1 cellular context compared by ENCODE assay signal in the genomic region with DNA sequence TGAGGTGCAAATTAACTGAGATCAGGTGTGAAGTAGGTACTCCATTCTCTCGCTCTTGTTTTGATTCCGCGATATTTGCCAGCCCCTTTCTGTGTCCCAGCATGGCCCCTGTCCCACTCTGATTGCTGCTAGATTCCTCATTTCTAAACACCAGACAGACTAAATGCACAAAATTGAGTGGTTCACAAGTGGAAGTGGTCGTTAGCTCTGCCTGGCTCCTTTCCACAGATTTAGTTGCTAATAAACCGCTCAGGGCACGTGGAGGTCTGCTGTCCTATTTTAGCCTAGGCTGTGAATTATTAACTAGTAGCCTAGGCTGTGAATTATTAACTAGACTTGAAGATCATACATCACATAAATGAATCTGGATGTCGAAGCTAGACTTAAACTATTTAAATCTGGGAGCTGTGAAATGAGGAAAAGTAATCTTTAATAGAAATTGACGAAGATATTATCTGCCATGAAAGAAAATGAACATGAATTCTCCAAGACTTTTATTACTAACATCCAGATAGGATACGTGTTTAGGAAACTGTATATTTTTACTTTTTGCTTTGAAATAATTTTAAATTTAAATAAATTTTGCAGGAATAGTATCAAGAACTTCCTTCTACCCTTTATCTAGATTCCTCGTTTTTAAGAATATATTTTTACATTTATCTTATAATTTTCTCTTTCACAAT.
TF ChIP-seq lines count a peak whose summit lies in the region.

No MANE protein-coding gene starts in this region.

TF ChIP-seq in HepG2, 621 proteins besides CTCF, POLR2A, EP300 and RAD21 (continued from another document and continues in another):
- TF ChIP-seq SP140L (CRISPR knock-in tag; IDR thresholded peaks at IDR 0.05; ENCODE audit: borderline replicate concordance) (no peak; the same call in 1 of the 2 replicates), KMT2A (CRISPR knock-in tag; IDR thresholded peaks at IDR 0.05) (0 out of 2 replicates have a peak, but pooled peaks have one; percentile 27), ISL2 (CRISPR knock-in tag; IDR thresholded peaks at IDR 0.05) (no peak), ZC3H4 (CRISPR knock-in tag; IDR thresholded peaks at IDR 0.05; ENCODE audit: borderline replicate concordance) (no peak), ZBTB3 (CRISPR knock-in tag; IDR thresholded peaks at IDR 0.05; ENCODE audit: borderline replicate concordance, low read depth) (no peak), BRCA1 (CRISPR knock-in tag; IDR thresholded peaks at IDR 0.05) (no peak), ZNF720 (CRISPR knock-in tag; IDR thresholded peaks at IDR 0.05) (0 out of 2 replicates have a peak, but pooled peaks have one; percentile 20), FOXM1 (CRISPR knock-in tag; IDR thresholded peaks at IDR 0.05) (no peak), KLF12 (CRISPR knock-in tag; IDR thresholded peaks at IDR 0.05; ENCODE audit: borderline replicate concordance) (no peak), FOXK1 (CRISPR knock-in tag; IDR thresholded peaks at IDR 0.05; ENCODE audit: borderline replicate concordance, low read depth) (no peak), ZNF564 (CRISPR knock-in tag; IDR thresholded peaks at IDR 0.05) (no peak), DNMT1 (CRISPR knock-in tag; IDR thresholded peaks at IDR 0.05) (no peak), TGIF2 (CRISPR knock-in tag; IDR thresholded peaks at IDR 0.05) (no peak), TOE1 (CRISPR knock-in tag; IDR thresholded peaks at IDR 0.05) (no peak), MAZ (IDR thresholded peaks at IDR 0.05; ENCODE audit: borderline replicate concordance, low read depth, low read length) (no peak), MAZ (CRISPR knock-in tag; IDR thresholded peaks at IDR 0.05; ENCODE audit: low read depth) (no peak), RAD51 (IDR thresholded peaks at IDR 0.05; ENCODE audit: borderline replicate concordance) (no peak), PHF20 (CRISPR knock-in tag; IDR thresholded peaks at IDR 0.05) (no peak), ZNF232 (CRISPR knock-in tag; IDR thresholded peaks at IDR 0.05; ENCODE audit: borderline replicate concordance) (no peak), ZNF24 (IDR thresholded peaks at IDR 0.05) (no peak), ZNF331 (CRISPR knock-in tag; IDR thresholded peaks at IDR 0.05) (peak; percentile 72; the same call in 1 of the 2 replicates), SRSF4 (IDR thresholded peaks at IDR 0.05; ENCODE audit: low read depth, low read length, poor library complexity, severe bottlenecking) (no peak), FOSL2 (CRISPR knock-in tag; IDR thresholded peaks at IDR 0.05) (no peak), ZNF589 (CRISPR knock-in tag; conservative IDR thresholded peaks at IDR 0.05) (no peak; the same call in 1 of the 2 replicates), GATAD1 (CRISPR knock-in tag; IDR thresholded peaks at IDR 0.05) (no peak), FOXK2 (IDR thresholded peaks at IDR 0.05) (no peak), HOXA3 (CRISPR knock-in tag; IDR thresholded peaks at IDR 0.05) (no peak), ZNF251 (CRISPR knock-in tag; IDR thresholded peaks at IDR 0.05) (no peak), ATF1 (CRISPR knock-in tag; IDR thresholded peaks at IDR 0.05) (no peak), GTF2F1 (IDR thresholded peaks at IDR 0.05; ENCODE audit: low read length) (no peak), ZNF282 (IDR thresholded peaks at IDR 0.05; ENCODE audit: partially characterized antibody) (no peak), ZNF20 (CRISPR knock-in tag; IDR thresholded peaks at IDR 0.05) (no peak), ZNF749 (CRISPR knock-in tag; IDR thresholded peaks at IDR 0.05; ENCODE audit: borderline replicate concordance) (no peak), AHR (CRISPR knock-in tag; IDR thresholded peaks at IDR 0.05) (no peak), ZNF33A (CRISPR knock-in tag; IDR thresholded peaks at IDR 0.05; ENCODE audit: borderline replicate concordance) (no peak), HNRNPL (IDR thresholded peaks at IDR 0.05; ENCODE audit: low read depth, low read length) (no peak), ESRRA (CRISPR knock-in tag; IDR thresholded peaks at IDR 0.05; ENCODE audit: low read depth) (no peak), ZFP37 (CRISPR knock-in tag; IDR thresholded peaks at IDR 0.05; ENCODE audit: borderline replicate concordance) (no peak), ZNF615 (CRISPR knock-in tag; IDR thresholded peaks at IDR 0.05; ENCODE audit: borderline replicate concordance) (no peak), ZSCAN29 (CRISPR knock-in tag; conservative IDR thresholded peaks at IDR 0.05) (no peak), ARNTL (CRISPR knock-in tag; IDR thresholded peaks at IDR 0.05) (peak; percentile 49; the same call in 1 of the 2 replicates), ZNF670 (CRISPR knock-in tag; IDR thresholded peaks at IDR 0.05; ENCODE audit: borderline replicate concordance) (no peak), ZNF703 (CRISPR knock-in tag; IDR thresholded peaks at IDR 0.05; ENCODE audit: borderline replicate concordance) (no peak)
- TF ChIP-seq, protein P1, sequence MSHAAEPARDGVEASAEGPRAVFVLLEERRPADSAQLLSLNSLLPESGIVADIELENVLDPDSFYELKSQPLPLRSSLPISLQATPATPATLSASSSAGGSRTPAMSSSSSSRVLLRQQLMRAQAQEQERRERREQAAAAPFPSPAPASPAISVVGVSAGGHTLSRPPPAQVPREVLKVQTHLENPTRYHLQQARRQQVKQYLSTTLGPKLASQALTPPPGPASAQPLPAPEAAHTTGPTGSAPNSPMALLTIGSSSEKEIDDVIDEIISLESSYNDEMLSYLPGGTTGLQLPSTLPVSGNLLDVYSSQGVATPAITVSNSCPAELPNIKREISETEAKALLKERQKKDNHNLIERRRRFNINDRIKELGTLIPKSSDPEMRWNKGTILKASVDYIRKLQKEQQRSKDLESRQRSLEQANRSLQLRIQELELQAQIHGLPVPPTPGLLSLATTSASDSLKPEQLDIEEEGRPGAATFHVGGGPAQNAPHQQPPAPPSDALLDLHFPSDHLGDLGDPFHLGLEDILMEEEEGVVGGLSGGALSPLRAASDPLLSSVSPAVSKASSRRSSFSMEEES (CRISPR knock-in tag; IDR thresholded peaks at IDR 0.05): peak; percentile 48; the same call in 1 of the 2 replicates
- TF ChIP-seq, protein P2, sequence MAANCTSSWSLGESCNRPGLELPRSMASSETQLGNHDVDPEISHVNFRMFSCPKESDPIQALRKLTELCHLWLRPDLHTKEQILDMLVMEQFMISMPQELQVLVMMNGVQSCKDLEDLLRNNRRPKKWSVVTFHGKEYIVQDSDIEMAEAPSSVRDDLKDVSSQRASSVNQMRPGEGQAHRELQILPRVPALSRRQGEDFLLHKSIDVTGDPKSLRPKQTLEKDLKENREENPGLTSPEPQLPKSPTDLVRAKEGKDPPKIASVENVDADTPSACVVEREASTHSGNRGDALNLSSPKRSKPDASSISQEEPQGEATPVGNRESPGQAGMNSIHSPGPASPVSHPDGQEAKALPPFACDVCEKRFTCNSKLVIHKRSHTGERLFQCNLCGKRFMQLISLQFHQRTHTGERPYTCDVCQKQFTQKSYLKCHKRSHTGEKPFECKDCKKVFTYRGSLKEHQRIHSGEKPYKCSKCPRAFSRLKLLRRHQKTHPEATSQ (CRISPR knock-in tag; IDR thresholded peaks at IDR 0.05; ENCODE audit: borderline replicate concordance): peak; percentile 23; the same call in 1 of the 2 replicates
- TF ChIP-seq, protein P3, sequence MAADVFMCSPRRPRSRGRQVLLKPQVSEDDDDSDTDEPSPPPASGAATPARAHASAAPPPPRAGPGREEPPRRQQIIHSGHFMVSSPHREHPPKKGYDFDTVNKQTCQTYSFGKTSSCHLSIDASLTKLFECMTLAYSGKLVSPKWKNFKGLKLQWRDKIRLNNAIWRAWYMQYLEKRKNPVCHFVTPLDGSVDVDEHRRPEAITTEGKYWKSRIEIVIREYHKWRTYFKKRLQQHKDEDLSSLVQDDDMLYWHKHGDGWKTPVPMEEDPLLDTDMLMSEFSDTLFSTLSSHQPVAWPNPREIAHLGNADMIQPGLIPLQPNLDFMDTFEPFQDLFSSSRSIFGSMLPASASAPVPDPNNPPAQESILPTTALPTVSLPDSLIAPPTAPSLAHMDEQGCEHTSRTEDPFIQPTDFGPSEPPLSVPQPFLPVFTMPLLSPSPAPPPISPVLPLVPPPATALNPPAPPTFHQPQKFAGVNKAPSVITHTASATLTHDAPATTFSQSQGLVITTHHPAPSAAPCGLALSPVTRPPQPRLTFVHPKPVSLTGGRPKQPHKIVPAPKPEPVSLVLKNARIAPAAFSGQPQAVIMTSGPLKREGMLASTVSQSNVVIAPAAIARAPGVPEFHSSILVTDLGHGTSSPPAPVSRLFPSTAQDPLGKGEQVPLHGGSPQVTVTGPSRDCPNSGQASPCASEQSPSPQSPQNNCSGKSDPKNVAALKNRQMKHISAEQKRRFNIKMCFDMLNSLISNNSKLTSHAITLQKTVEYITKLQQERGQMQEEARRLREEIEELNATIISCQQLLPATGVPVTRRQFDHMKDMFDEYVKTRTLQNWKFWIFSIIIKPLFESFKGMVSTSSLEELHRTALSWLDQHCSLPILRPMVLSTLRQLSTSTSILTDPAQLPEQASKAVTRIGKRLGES (CRISPR knock-in tag; IDR thresholded peaks at IDR 0.05; ENCODE audit: borderline replicate concordance): no peak; the same call in 1 of the 2 replicates
- TF ChIP-seq, protein P4, sequence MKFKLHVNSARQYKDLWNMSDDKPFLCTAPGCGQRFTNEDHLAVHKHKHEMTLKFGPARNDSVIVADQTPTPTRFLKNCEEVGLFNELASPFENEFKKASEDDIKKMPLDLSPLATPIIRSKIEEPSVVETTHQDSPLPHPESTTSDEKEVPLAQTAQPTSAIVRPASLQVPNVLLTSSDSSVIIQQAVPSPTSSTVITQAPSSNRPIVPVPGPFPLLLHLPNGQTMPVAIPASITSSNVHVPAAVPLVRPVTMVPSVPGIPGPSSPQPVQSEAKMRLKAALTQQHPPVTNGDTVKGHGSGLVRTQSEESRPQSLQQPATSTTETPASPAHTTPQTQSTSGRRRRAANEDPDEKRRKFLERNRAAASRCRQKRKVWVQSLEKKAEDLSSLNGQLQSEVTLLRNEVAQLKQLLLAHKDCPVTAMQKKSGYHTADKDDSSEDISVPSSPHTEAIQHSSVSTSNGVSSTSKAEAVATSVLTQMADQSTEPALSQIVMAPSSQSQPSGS (CRISPR knock-in tag; IDR thresholded peaks at IDR 0.05): no peak; the same call in 1 of the 2 replicates
- TF ChIP-seq, protein P5, sequence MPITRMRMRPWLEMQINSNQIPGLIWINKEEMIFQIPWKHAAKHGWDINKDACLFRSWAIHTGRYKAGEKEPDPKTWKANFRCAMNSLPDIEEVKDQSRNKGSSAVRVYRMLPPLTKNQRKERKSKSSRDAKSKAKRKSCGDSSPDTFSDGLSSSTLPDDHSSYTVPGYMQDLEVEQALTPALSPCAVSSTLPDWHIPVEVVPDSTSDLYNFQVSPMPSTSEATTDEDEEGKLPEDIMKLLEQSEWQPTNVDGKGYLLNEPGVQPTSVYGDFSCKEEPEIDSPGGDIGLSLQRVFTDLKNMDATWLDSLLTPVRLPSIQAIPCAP (CRISPR knock-in tag; IDR thresholded peaks at IDR 0.05; ENCODE audit: low read depth): no peak
- TF ChIP-seq, protein P6, sequence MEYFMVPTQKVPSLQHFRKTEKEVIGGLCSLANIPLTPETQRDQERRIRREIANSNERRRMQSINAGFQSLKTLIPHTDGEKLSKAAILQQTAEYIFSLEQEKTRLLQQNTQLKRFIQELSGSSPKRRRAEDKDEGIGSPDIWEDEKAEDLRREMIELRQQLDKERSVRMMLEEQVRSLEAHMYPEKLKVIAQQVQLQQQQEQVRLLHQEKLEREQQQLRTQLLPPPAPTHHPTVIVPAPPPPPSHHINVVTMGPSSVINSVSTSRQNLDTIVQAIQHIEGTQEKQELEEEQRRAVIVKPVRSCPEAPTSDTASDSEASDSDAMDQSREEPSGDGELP (IDR thresholded peaks at IDR 0.05; ENCODE audit: borderline replicate concordance, low read depth): no peak
- TF ChIP-seq, protein P7, sequence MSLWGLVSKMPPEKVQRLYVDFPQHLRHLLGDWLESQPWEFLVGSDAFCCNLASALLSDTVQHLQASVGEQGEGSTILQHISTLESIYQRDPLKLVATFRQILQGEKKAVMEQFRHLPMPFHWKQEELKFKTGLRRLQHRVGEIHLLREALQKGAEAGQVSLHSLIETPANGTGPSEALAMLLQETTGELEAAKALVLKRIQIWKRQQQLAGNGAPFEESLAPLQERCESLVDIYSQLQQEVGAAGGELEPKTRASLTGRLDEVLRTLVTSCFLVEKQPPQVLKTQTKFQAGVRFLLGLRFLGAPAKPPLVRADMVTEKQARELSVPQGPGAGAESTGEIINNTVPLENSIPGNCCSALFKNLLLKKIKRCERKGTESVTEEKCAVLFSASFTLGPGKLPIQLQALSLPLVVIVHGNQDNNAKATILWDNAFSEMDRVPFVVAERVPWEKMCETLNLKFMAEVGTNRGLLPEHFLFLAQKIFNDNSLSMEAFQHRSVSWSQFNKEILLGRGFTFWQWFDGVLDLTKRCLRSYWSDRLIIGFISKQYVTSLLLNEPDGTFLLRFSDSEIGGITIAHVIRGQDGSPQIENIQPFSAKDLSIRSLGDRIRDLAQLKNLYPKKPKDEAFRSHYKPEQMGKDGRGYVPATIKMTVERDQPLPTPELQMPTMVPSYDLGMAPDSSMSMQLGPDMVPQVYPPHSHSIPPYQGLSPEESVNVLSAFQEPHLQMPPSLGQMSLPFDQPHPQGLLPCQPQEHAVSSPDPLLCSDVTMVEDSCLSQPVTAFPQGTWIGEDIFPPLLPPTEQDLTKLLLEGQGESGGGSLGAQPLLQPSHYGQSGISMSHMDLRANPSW (CRISPR knock-in tag; IDR thresholded peaks at IDR 0.05; ENCODE audit: borderline replicate concordance): no peak
- TF ChIP-seq, protein P8, sequence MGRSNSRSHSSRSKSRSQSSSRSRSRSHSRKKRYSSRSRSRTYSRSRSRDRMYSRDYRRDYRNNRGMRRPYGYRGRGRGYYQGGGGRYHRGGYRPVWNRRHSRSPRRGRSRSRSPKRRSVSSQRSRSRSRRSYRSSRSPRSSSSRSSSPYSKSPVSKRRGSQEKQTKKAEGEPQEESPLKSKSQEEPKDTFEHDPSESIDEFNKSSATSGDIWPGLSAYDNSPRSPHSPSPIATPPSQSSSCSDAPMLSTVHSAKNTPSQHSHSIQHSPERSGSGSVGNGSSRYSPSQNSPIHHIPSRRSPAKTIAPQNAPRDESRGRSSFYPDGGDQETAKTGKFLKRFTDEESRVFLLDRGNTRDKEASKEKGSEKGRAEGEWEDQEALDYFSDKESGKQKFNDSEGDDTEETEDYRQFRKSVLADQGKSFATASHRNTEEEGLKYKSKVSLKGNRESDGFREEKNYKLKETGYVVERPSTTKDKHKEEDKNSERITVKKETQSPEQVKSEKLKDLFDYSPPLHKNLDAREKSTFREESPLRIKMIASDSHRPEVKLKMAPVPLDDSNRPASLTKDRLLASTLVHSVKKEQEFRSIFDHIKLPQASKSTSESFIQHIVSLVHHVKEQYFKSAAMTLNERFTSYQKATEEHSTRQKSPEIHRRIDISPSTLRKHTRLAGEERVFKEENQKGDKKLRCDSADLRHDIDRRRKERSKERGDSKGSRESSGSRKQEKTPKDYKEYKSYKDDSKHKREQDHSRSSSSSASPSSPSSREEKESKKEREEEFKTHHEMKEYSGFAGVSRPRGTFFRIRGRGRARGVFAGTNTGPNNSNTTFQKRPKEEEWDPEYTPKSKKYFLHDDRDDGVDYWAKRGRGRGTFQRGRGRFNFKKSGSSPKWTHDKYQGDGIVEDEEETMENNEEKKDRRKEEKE (IDR thresholded peaks at IDR 0.05): no peak
